10 cellular contexts compared by ENCODE assay signal in genomic region chr17:50687200-50688066, GRCh38.
DNase-seq lines count a peak whose midpoint lies in the region; ATAC-seq and TF ChIP-seq lines count a peak whose summit lies in the region.
"Had no signal": no experiment of that assay in that cellular context is flagged by ENCODE, and none has a peak within 500 bp of the region (broad histone marks: within the 10 kb centered on the region; RNA-seq: fewer than 3 reads in every experiment).

No MANE protein-coding gene starts in this region.

- H3K36me3 ChIP-seq in duodenal mucosa (ENCODE audit: control insufficient read depth in 1 of 2, insufficient read depth in 2 of 2, low read length in 2 of 2): peaks cover 0 to under 1% of the 10 kb centered on the region in 2 donors
- peaks cover 7% of the 10 kb centered on the region in 2 donors for H3K36me3 ChIP-seq in mucosa of rectum (ENCODE audit: control insufficient read depth in 2 of 2, insufficient read depth in 2 of 2, low read length in 2 of 2)

- H3K4me3 ChIP-seq in duodenal mucosa (ENCODE audit: low read depth in 1 of 2, low read length in 2 of 2) (no peak overlapping the region), mucosa of rectum (ENCODE audit: low read length in 2 of 2) (peak overlapping the region in 1 of 2 donors; percentile 15)
- H3K4me3 ChIP-seq: dorsolateral prefrontal cortex had no signal

- peak overlapping the region in 1 of 2 donors; percentile 49 for H3K9ac ChIP-seq in duodenal mucosa (ENCODE audit: low read depth in 1 of 2, low read length in 2 of 2)
- peak overlapping the region in 1 of 2 donors; percentile 44 for H3K9ac ChIP-seq in mucosa of rectum (ENCODE audit: low read depth in 1 of 2, low read length in 2 of 2)

- DNase-seq in NCI-H2227 (lab: John Stamatoyannopoulos, UW; ENCODE audit: unreplicated experiment) (peak; percentile 67), NCI-H187 (lab: John Stamatoyannopoulos, UW) (no peak)
- DNase-seq: retina had no signal

- H3K27me3 ChIP-seq in duodenal mucosa (ENCODE audit: control insufficient read depth in 1 of 2, insufficient read depth in 2 of 2, low read length in 2 of 2) (no peaks in the 10 kb centered on the region), mucosa of rectum (ENCODE audit: control insufficient read depth in 2 of 2, insufficient read depth in 2 of 2, low read length in 2 of 2) (no peaks in the 10 kb centered on the region)
- H3K27me3 ChIP-seq: dorsolateral prefrontal cortex had no signal

- H3K4me1 ChIP-seq in duodenal mucosa (ENCODE audit: control insufficient read depth in 1 of 2, insufficient read depth in 2 of 2, low read length in 2 of 2) (peaks cover 77 to 80% of the 10 kb centered on the region in 2 donors), mucosa of rectum (ENCODE audit: control insufficient read depth in 2 of 2, insufficient read depth in 2 of 2, low read length in 2 of 2) (peaks cover 63 to 85% of the 10 kb centered on the region in 2 donors)

- no peak for TF ChIP-seq CTCF in 22Rv1 (IDR thresholded peaks at IDR 0.05)

- no peak for ATAC-seq in HG03571 (IDR thresholded peaks at IDR 0.05; ENCODE audit: unreplicated experiment)
- ATAC-seq in GM21526 (IDR thresholded peaks at IDR 0.05; ENCODE audit: low FRiP score, unreplicated experiment): no peak
- no peak for ATAC-seq in HG03175 (IDR thresholded peaks at IDR 0.05; ENCODE audit: unreplicated experiment)

- H3K9me3 ChIP-seq in duodenal mucosa (ENCODE audit: control insufficient read depth in 1 of 2, low read length in 2 of 2): no peaks in the 10 kb centered on the region
- H3K9me3 ChIP-seq in mucosa of rectum (ENCODE audit: control insufficient read depth in 2 of 2, low read length in 2 of 2): no peaks in the 10 kb centered on the region

- H3K27ac ChIP-seq in 22Rv1: peak overlapping the region; percentile 57
- H3K27ac ChIP-seq in duodenal mucosa (ENCODE audit: low read depth, low read length): peak overlapping the region; percentile 71
- peak overlapping the region; percentile 87 to 88 for H3K27ac ChIP-seq in mucosa of rectum (ENCODE audit: low read depth in 2 of 2, low read length in 2 of 2)
- H3K27ac ChIP-seq: dorsolateral prefrontal cortex had no signal
